ENCODE assay signal across 8 cellular contexts in genomic region chr12:42059127-42059526, GRCh38.
"Had no signal": no experiment of that assay in that cellular context is flagged by ENCODE, and none has a peak within 500 bp of the region (broad histone marks: within the 10 kb centered on the region; RNA-seq: fewer than 3 reads in every experiment).

No MANE protein-coding gene starts in this region.

- DNase-seq: GDM1, GF-D8 had no signal

- H3K4me3 ChIP-seq: GM12878 had no signal

- FAIRE-seq: G401.6, GM12878, GM12891, GM12892, GM18507, GM19239 had no signal

- ATAC-seq: GM12878 had no signal
